In genomic region chr10:13668126-13668525, GRCh38 we compare ENCODE assay signal across 21 cellular contexts.
"Had no signal": no experiment of that assay in that cellular context is flagged by ENCODE, and none has a peak within 500 bp of the region (broad histone marks: within the 10 kb centered on the region; RNA-seq: fewer than 3 reads in every experiment).

No MANE protein-coding gene starts in this region.

- ATAC-seq: activated CD4-positive, CD25-positive, alpha-beta regulatory T cell treated with anti-CD3 and anti-CD28 coated beads, Interleukin-2, amount 50 U/mL, for 24 hours; activated CD8-positive, alpha-beta memory T cell treated with anti-CD3 and anti-CD28 coated beads, Interleukin-2, amount 10 ng/mL, durations not matched to agents 7 days and 5 days; activated naive CD8-positive, alpha-beta T cell treated with anti-CD3 and anti-CD28 coated beads, Interleukin-2, amount 50 U/mL, for 24 hours; esophagus mucosa; mucosa of descending colon; natural killer cell treated with Interleukin-12 subunit alpha and Interleukin-12 subunit beta and Interleukin-15 and Interleukin-18, amount 100 ng/mL, for 72 hours; right cardiac atrium; upper lobe of right lung had no signal

- H3K4me3 ChIP-seq: lung, mucosa of descending colon, SJSA1, spleen, suprapubic skin, upper lobe of right lung had no signal

- H3K27me3 ChIP-seq: SJSA1, spleen, suprapubic skin, upper lobe of right lung had no signal

- H3K27ac ChIP-seq: SJSA1, spleen, suprapubic skin, upper lobe of right lung had no signal

- H3K4me1 ChIP-seq: SJSA1, spleen, upper lobe of right lung had no signal

- H3K9me3 ChIP-seq: mucosa of descending colon, SJSA1, spleen, suprapubic skin, upper lobe of right lung had no signal

- DNase-seq: activated CD4-positive, alpha-beta T cell treated with anti-CD3 and anti-CD28 coated beads, Interleukin-2, amount 50 U/mL, for 48 hours; activated CD8-positive, alpha-beta memory T cell treated with anti-CD3 and anti-CD28 coated beads, Interleukin-2, amount 10 ng/mL, durations not matched to agents 7 days and 5 days; activated naive CD8-positive, alpha-beta T cell treated with anti-CD3 and anti-CD28 coated beads, Interleukin-2, amount 50 U/mL, for 24 hours; activated T-cell treated with anti-CD3 and anti-CD28 coated beads, Interleukin-2, amount 50 U/mL, for 24 hours; central memory CD4-positive, alpha-beta T cell; glutamatergic neuron; immature natural killer cell; mucosa of descending colon; posterior cingulate gyrus; right cardiac atrium; spleen; stimulated activated CD4-positive, alpha-beta T cell treated with anti-CD3 and anti-CD28 coated beads, Interleukin-2, amount 100 ng/mL, for 24 hours; stimulated activated naive CD4-positive, alpha-beta T cell; SW 1271; upper lobe of right lung had no signal
